9 cellular contexts compared by ENCODE assay signal in the genomic region with DNA sequence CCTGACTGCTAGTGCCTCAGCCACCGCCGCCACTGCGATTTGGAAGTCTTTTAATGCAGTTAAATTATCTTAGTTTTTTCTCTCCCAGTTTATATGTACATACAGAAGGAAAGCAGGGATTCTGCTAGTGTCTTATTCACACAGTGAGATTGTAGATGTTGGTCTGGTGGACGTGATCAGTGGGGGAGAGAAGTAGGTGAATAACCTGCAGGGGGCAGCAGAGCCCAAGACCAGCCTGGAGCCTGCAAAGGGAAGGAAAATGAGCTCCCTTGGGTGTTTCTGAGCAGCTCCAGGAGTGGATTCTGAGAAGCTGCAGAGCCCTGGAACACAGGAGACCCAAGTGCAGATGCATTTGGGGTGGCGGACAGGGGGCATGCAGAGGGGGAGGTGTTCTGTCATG. TPM values are rescaled to one million over a fixed set of nuclear protein-coding genes. Genes with fewer than 3 reads are reported as not detected.
DNase-seq lines count a peak whose midpoint lies in the region; ATAC-seq and TF ChIP-seq lines count a peak whose summit lies in the region.
"Had no signal": no experiment of that assay in that cellular context is flagged by ENCODE, and none has a peak within 500 bp of the region (broad histone marks: within the 10 kb centered on the region; RNA-seq: fewer than 3 reads in every experiment).

No MANE protein-coding gene starts in this region.

- peak overlapping the region in 7 of 8 donors; percentile 31 to 93 (median 46) for H3K4me3 Mint-ChIP-seq in naive B cell
- H3K4me3 Mint-ChIP-seq in stimulated activated effector memory CD8-positive, alpha-beta T cell treated with anti-CD3 and anti-CD28 coated beads, Interleukin-12 subunit alpha, Interleukin-12 subunit beta, amount 100 ng/mL, for 72 hours, result no peak overlapping the region
- H3K4me3 Mint-ChIP-seq: central memory CD8-positive, alpha-beta T cell had no signal

- H3K27me3 Mint-ChIP-seq in naive B cell, result peaks cover 0 to 5% (median 0%) of the 10 kb centered on the region in 3 donors

- peaks cover 10 to 22% (median 18%) of the 10 kb centered on the region in 3 donors for H3K4me1 Mint-ChIP-seq in naive B cell
- H3K4me1 Mint-ChIP-seq in stimulated activated effector memory CD8-positive, alpha-beta T cell treated with anti-CD3 and anti-CD28 coated beads, Interleukin-12 subunit alpha, Interleukin-12 subunit beta, amount 100 ng/mL, for 72 hours, result peaks cover 5% of the 10 kb centered on the region

- no peak overlapping the region for H3K4me3 ChIP-seq in epithelial cell of proximal tubule (ENCODE audit: low read depth, low read length)

- no peaks in the 10 kb centered on the region for H3K36me3 Mint-ChIP-seq in naive B cell
- no peaks in the 10 kb centered on the region for H3K36me3 Mint-ChIP-seq in stimulated activated effector memory CD8-positive, alpha-beta T cell treated with anti-CD3 and anti-CD28 coated beads, Interleukin-12 subunit alpha, Interleukin-12 subunit beta, amount 100 ng/mL, for 72 hours

- TF ChIP-seq CTCF in GM10266 (IDR thresholded peaks at IDR 0.05; ENCODE audit: control insufficient read depth, insufficient read depth, low read depth, missing control alignments), result peak; percentile 74
- TF ChIP-seq CTCF in epithelial cell of proximal tubule (conservative IDR thresholded peaks at IDR 0.05; ENCODE audit: low read depth, low read length), result peak; percentile 59

- ATAC-seq in naive B cell (ENCODE audit: low read depth in 2 of 2), result peak in 1 of 2 donors; percentile 37
- peak; percentile 66 for ATAC-seq in stimulated activated effector memory CD8-positive, alpha-beta T cell treated with anti-CD3 and anti-CD28 coated beads, Interleukin-12 subunit alpha, Interleukin-12 subunit beta, amount 100 ng/mL, for 72 hours
- ATAC-seq in GM18511 (IDR thresholded peaks at IDR 0.05; ENCODE audit: unreplicated experiment), result no peak
- ATAC-seq in HG02973 (IDR thresholded peaks at IDR 0.05; ENCODE audit: unreplicated experiment), result no peak

- H3K27ac Mint-ChIP-seq in naive B cell, result no peak overlapping the region
- no peak overlapping the region for H3K27ac Mint-ChIP-seq in stimulated activated effector memory CD8-positive, alpha-beta T cell treated with anti-CD3 and anti-CD28 coated beads, Interleukin-12 subunit alpha, Interleukin-12 subunit beta, amount 100 ng/mL, for 72 hours

- H3K9me3 Mint-ChIP-seq in naive B cell, result peaks cover 0 to 4% (median 0%) of the 10 kb centered on the region in 7 donors
- no peaks in the 10 kb centered on the region for H3K9me3 Mint-ChIP-seq in stimulated activated effector memory CD8-positive, alpha-beta T cell treated with anti-CD3 and anti-CD28 coated beads, Interleukin-12 subunit alpha, Interleukin-12 subunit beta, amount 100 ng/mL, for 72 hours
- H3K9me3 Mint-ChIP-seq: central memory CD8-positive, alpha-beta T cell had no signal

- DNase-seq in GM10266 (ENCODE audit: extremely low spot score) (peak; percentile 75), NCI-H526 (lab: John Stamatoyannopoulos, UW) (peak; percentile 25 to 69), epithelial cell of proximal tubule (ENCODE audit: low read depth) (no peak), naive B cell (peak; percentile 36)
- peak in 2 of 3 experiments; percentile 29 to 60 for DNase-seq in activated CD8-positive, alpha-beta memory T cell treated with anti-CD3 and anti-CD28 coated beads for 48 hours (ENCODE audit: low read depth in 2 of 3, low spot score in 2 of 3)
- DNase-seq in stimulated activated effector memory CD8-positive, alpha-beta T cell treated with anti-CD3 and anti-CD28 coated beads, Interleukin-12 subunit alpha, Interleukin-12 subunit beta, amount 100 ng/mL, for 72 hours (ENCODE audit: low spot score in 2 of 2), result peak; percentile 32 to 79

RNA-seq across cellular contexts. Expression of a gene that starts 26.3 kb away (rescaled TPM):
- 0.86 and 0.94 TPM in 2 replicates for total RNA-seq in epithelial cell of proximal tubule
- 10 to 100 TPM in 5 of 6 donors, 1 to 10 TPM in 1; 6.5 to 44.1 (median 19.2) TPM for polyA plus RNA-seq in naive B cell (ENCODE audit: low read depth in 6 of 6)

RNA-seq across cellular contexts. Expression of a gene that starts 38.0 kb away (rescaled TPM):
- 0.72 TPM in 1 of 2 replicates, not detected in the other for total RNA-seq in epithelial cell of proximal tubule
- under 1 TPM in 2 of 6 donors, not detected in 4; 0.14 to 0.27 TPM for polyA plus RNA-seq in naive B cell (ENCODE audit: low read depth in 6 of 6)

RNA-seq across cellular contexts. Expression of a gene that starts 49.3 kb away (rescaled TPM):
- total RNA-seq in epithelial cell of proximal tubule, result 2.2 and 2.3 TPM in 2 replicates
- 1 to 10 TPM; 1.8 to 5.5 (median 2.9) TPM for polyA plus RNA-seq in naive B cell (ENCODE audit: low read depth in 6 of 6)

RNA-seq across cellular contexts. Expression of a gene that starts 55.3 kb away (rescaled TPM):
- 1.3 and 1.4 TPM in 2 replicates for total RNA-seq in epithelial cell of proximal tubule
- polyA plus RNA-seq in naive B cell (ENCODE audit: low read depth in 6 of 6), result 10 to 100 TPM in 1 of 6 donors, 1 to 10 TPM in 5; 2.2 to 11.0 (median 5.0) TPM
